In the genomic region with DNA sequence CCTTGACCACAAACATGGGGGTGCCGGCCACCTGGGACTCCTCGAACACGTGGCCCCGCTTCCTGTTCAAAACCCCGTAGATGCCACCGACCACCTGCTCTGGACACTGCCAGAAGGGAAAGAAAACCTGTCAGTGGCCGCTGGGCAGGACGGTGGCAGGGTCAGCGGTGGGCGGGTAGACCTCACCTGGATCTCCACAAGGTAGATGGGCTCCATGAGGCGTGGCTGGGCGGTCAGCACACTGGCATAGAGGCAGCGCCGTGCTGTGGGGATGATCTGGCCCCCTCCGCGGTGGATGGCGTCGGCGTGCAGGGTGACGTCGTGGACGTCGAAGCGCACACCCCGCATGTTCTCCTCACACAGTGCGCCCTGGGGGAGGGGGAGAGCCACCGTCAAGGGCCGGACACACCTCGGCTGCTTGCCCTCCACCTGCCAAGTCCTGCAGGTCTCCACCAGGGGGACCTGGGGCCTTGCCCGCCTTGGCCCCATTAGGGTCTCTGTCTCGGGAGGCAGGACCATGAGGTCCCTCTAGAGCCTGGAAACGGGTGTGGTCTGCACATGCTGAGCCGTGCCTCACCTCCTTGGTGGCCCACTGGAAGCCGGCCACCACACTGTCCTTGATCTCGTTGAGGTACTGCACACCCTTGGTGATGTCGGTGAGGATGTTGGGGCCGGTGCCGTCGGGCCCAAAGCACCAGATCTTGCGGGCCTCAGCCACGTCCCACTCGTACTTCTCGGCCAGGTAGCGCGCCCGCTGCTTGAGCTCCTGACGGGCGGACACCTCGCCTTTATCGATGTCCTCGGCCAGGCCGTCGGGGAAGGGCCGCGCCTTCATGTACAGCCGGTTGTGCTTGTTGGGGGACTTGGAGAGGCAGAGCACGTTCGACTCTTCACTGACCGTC, we compare ENCODE assay signal across 11 cellular contexts. TPM values are rescaled to one million over a fixed set of nuclear protein-coding genes. Genes with fewer than 3 reads are reported as not detected.
DNase-seq lines count a peak whose midpoint lies in the region; ATAC-seq and TF ChIP-seq lines count a peak whose summit lies in the region.
"Had no signal": no experiment of that assay in that cellular context is flagged by ENCODE, and none has a peak within 500 bp of the region (broad histone marks: within the 10 kb centered on the region; RNA-seq: fewer than 3 reads in every experiment).

No MANE protein-coding gene starts in this region.

- no peak overlapping the region for H2AFZ ChIP-seq in SK-N-SH (ENCODE audit: low read depth)

- no peak for TF ChIP-seq RAD21 in SK-N-SH (IDR thresholded peaks at IDR 0.05; ENCODE audit: low read length)

- peaks cover 81% of the 10 kb centered on the region for H4K20me1 ChIP-seq in SK-N-SH (ENCODE audit: insufficient read depth)

- no peaks in the 10 kb centered on the region for H3K9me3 ChIP-seq in SK-N-SH
- no peaks in the 10 kb centered on the region for H3K9me3 ChIP-seq in Panc1 (ENCODE audit: control insufficient read depth, insufficient read depth, low read depth, low read length)
- no peaks in the 10 kb centered on the region for H3K9me3 ChIP-seq in Peyer's patch
- H3K9me3 ChIP-seq: A549 had no signal

- intact Hi-C loops in Panc1 (cut with micrococcal nuclease; ENCODE audit: unreplicated experiment): no loop called here

- POLR2A ChIA-PET in SK-N-SH (lab: Yijun Ruan, JAX): interaction anchor here (2.8 kb wide), 1 partner anchor 7 kb away, joined by 17 read pairs; a partner anchor contains a TSS
- POLR2A ChIA-PET in Panc1 (lab: Charles Lee): no interaction called here

- peak; percentile 13 for TF ChIP-seq POLR2A in erythroblast (IDR thresholded peaks at IDR 0.05; ENCODE audit: low read length)
- TF ChIP-seq POLR2A in Peyer's patch (IDR thresholded peaks at IDR 0.05): no peak

- in situ Hi-C loops in Panc1 (cut with HindIII; ENCODE audit: low pct_unique_long_range_greater_than_20kb, low sequenced_read_pairs): no loop called here

- no peak for TF ChIP-seq EP300 in SK-N-SH (IDR thresholded peaks at IDR 0.05; ENCODE audit: borderline replicate concordance in 1 of 2, low read depth in 1 of 2, low read length in 1 of 2)

- ATAC-seq in SK-N-SH treated with all-trans-retinoic acid at 6 μM for 48 hours: no peak
- ATAC-seq in Panc1: peak; percentile 4; the same call in 1 of the 2 replicates

- H3F3A ChIP-seq in SK-N-SH (replicated peaks; ENCODE audit: insufficient read depth): peaks cover 64% of the 10 kb centered on the region

- peaks cover under 1 to 5% of the 10 kb centered on the region in 2 experiments; a peak in 1 of 4 replicates for H3K4me1 ChIP-seq in SK-N-SH (ENCODE audit: control insufficient read depth in 1 of 2, insufficient read depth in 2 of 2, low read depth in 1 of 2, low read length in 1 of 2)
- H3K4me1 ChIP-seq in Panc1 (ENCODE audit: control insufficient read depth, insufficient read depth, low read length): no peaks in the 10 kb centered on the region; the same call in 1 of the 2 replicates
- H3K4me1 ChIP-seq in Peyer's patch: no peaks in the 10 kb centered on the region

- H3K4me3 ChIP-seq in SK-N-SH (ENCODE audit: low read depth in 2 of 2, low read length in 1 of 2) (peak overlapping the region in 1 of 2 experiments; percentile 24; a peak in 1 of 4 replicates), Panc1 (ENCODE audit: low read depth in 2 of 2, low read length in 2 of 2) (no peak overlapping the region), retinal pigment epithelial cell (ENCODE audit: low read length) (no peak overlapping the region), Peyer's patch (no peak overlapping the region)
- H3K4me3 ChIP-seq: A549 had no signal

- H3K36me3 ChIP-seq in SK-N-SH (replicated peaks in 1 of 2; ENCODE audit: control insufficient read depth in 1 of 2, insufficient read depth in 2 of 2, low read length in 1 of 2): peaks cover 66 to 69% of the 10 kb centered on the region in 2 experiments
- H3K36me3 ChIP-seq in Panc1 (ENCODE audit: control insufficient read depth, insufficient read depth, low read length): peaks cover 25% of the 10 kb centered on the region
- H3K36me3 ChIP-seq in Peyer's patch: peaks cover 0 to 76% (median 9%) of the 10 kb centered on the region in 3 donors

- DNase-seq in SK-N-SH (peak; percentile 44), Panc1 (ENCODE audit: low read depth, low spot score) (no peak), erythroblast (lab: John Stamatoyannopoulos, UW) (no peak), retinal pigment epithelial cell (ENCODE audit: low read depth) (no peak), hepatic stellate cell (ENCODE audit: low spot score) (no peak), Peyer's patch (no peak)
- DNase-seq in central memory CD4-positive, alpha-beta T cell: no peak

- H3K4me2 ChIP-seq in SK-N-SH: no peak overlapping the region
- H3K4me2 ChIP-seq: A549 had no signal

- no TSS peak for BruUV-seq in Panc1 (replicated peaks; lab: Mats Ljungman, UMichigan)

- WGBS in SK-N-SH (ENCODE audit: low lambda C conversion rate): 98% methylated on average over 26 of the region's 59 CpGs

- CTCF ChIA-PET in SK-N-SH (lab: Yijun Ruan, JAX) (interaction anchor here (1.0 to 3.6 kb wide), 3 partner anchors 8 to 163 kb away, joined by 3 to 15 read pairs (median 4); a partner anchor contains a TSS), Panc1 (lab: Charles Lee) (no interaction called here)

- TF ChIP-seq CTCF in SK-N-SH (IDR thresholded peaks at IDR 0.05): peak; percentile 26
- no peak for TF ChIP-seq CTCF in Panc1 (IDR thresholded peaks at IDR 0.05)
- peak; percentile 30 for TF ChIP-seq CTCF in retinal pigment epithelial cell (conservative IDR thresholded peaks at IDR 0.05; ENCODE audit: low read depth, low read length)
- no peak for TF ChIP-seq CTCF in Peyer's patch (IDR thresholded peaks at IDR 0.05)

- H3K79me2 ChIP-seq in SK-N-SH (ENCODE audit: insufficient read depth): peaks cover 55% of the 10 kb centered on the region

- H3K27ac ChIP-seq in SK-N-SH (ENCODE audit: low read depth in 2 of 2, low read length in 1 of 2) (peak overlapping the region; percentile 14 to 47; a peak in 1 of 4 replicates), Panc1 (ENCODE audit: low read length) (no peak overlapping the region), Peyer's patch (no peak overlapping the region)
- H3K27ac ChIP-seq: A549 had no signal

- no peak overlapping the region for H3K9ac ChIP-seq in SK-N-SH

- no peaks in the 10 kb centered on the region for H3K27me3 ChIP-seq in SK-N-SH (ENCODE audit: insufficient read depth)
- no peaks in the 10 kb centered on the region for H3K27me3 ChIP-seq in Panc1 (ENCODE audit: control insufficient read depth, insufficient read depth, low read length)
- H3K27me3 ChIP-seq in Peyer's patch: no peaks in the 10 kb centered on the region

- no peaks in the 10 kb centered on the region for H3K9me2 ChIP-seq in SK-N-SH

TF ChIP-seq in SK-N-SH, 30 proteins besides CTCF, POLR2A, EP300 and RAD21:
- TF ChIP-seq RFX5 (IDR thresholded peaks at IDR 0.05; ENCODE audit: low read length) (no peak), TCF12 (IDR thresholded peaks at IDR 0.05) (no peak), MEF2A (IDR thresholded peaks at IDR 0.05; ENCODE audit: borderline replicate concordance, low read depth) (no peak), GATA2 (CRISPR knock-in tag; IDR thresholded peaks at IDR 0.05) (no peak)
- TF ChIP-seq, protein P1, sequence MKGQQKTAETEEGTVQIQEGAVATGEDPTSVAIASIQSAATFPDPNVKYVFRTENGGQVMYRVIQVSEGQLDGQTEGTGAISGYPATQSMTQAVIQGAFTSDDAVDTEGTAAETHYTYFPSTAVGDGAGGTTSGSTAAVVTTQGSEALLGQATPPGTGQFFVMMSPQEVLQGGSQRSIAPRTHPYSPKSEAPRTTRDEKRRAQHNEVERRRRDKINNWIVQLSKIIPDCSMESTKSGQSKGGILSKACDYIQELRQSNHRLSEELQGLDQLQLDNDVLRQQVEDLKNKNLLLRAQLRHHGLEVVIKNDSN (IDR thresholded peaks at IDR 0.05; ENCODE audit: borderline replicate concordance, low read depth): no peak

TF ChIP-seq in SK-N-SH treated with all-trans-retinoic acid at 6 μM for 48 hours, 23 proteins besides CTCF, POLR2A, EP300 and RAD21 (continues in another document):
- TF ChIP-seq OSR1 (CRISPR knock-in tag; IDR thresholded peaks at IDR 0.05) (no peak), ESRRG (CRISPR knock-in tag; IDR thresholded peaks at IDR 0.05) (no peak)
- TF ChIP-seq, protein P2, sequence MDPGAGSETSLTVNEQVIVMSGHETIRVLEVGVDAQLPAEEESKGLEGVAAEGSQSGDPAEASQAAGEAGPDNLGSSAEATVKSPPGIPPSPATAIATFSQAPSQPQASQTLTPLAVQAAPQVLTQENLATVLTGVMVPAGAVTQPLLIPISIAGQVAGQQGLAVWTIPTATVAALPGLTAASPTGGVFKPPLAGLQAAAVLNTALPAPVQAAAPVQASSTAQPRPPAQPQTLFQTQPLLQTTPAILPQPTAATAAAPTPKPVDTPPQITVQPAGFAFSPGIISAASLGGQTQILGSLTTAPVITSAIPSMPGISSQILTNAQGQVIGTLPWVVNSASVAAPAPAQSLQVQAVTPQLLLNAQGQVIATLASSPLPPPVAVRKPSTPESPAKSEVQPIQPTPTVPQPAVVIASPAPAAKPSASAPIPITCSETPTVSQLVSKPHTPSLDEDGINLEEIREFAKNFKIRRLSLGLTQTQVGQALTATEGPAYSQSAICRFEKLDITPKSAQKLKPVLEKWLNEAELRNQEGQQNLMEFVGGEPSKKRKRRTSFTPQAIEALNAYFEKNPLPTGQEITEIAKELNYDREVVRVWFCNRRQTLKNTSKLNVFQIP (CRISPR knock-in tag; IDR thresholded peaks at IDR 0.05; ENCODE audit: borderline replicate concordance, low read depth): no peak

RNA-seq across cellular contexts. Expression of a gene that starts 6.6 kb away (rescaled TPM):
- polyA plus RNA-seq in SK-N-SH (2012; rRNA removed): 118 and 142 TPM in 2 replicates
- 67.8 and 92.3 TPM in 2 replicates for polyA plus RNA-seq in SK-N-SH (2012; cell fraction: cytosol; rRNA removed)
- polyA plus RNA-seq in SK-N-SH (2012; cell fraction: nucleus; rRNA removed): 184 and 238 TPM in 2 replicates
- total RNA-seq in Panc1 (2021; ENCODE audit: unreplicated experiment) (66.6 TPM), Peyer's patch (100 to 1,000 TPM in 1 of 4 donors, 10 to 100 TPM in 3; 61.3 to 106 (median 88.1) TPM)
- 79.9 TPM for polyA plus RNA-seq in Panc1 (2012; ENCODE audit: insufficient read length)

RNA-seq across cellular contexts. Expression of a gene that starts 7.8 kb away (rescaled TPM):
- polyA plus RNA-seq in SK-N-SH (2012; rRNA removed): 1,295 and 1,553 TPM in 2 replicates
- 756 and 1,170 TPM in 2 replicates for polyA plus RNA-seq in SK-N-SH (2012; cell fraction: cytosol; rRNA removed)
- 816 and 855 TPM in 2 replicates for polyA plus RNA-seq in SK-N-SH (2012; cell fraction: nucleus; rRNA removed)
- total RNA-seq in Panc1 (2021; ENCODE audit: unreplicated experiment) (1,391 TPM), Peyer's patch (1,000 to 10,000 TPM in 3 of 4 donors, 100 to 1,000 TPM in 1; 914 to 1,425 (median 1,203) TPM)
- 1,601 TPM for polyA plus RNA-seq in Panc1 (2012; ENCODE audit: insufficient read length)

RNA-seq across cellular contexts. Expression of a gene that starts 30.0 kb away (rescaled TPM):
- 7.7 and 14.1 TPM in 2 replicates for polyA plus RNA-seq in SK-N-SH (2012; rRNA removed)
- polyA plus RNA-seq in SK-N-SH (2012; cell fraction: cytosol; rRNA removed): 4.8 and 7.9 TPM in 2 replicates
- 17.7 and 23.8 TPM in 2 replicates for polyA plus RNA-seq in SK-N-SH (2012; cell fraction: nucleus; rRNA removed)
- total RNA-seq in Panc1 (2021; ENCODE audit: unreplicated experiment) (36.7 TPM), Peyer's patch (10 to 100 TPM; 15.9 to 47.9 (median 24.2) TPM)
- polyA plus RNA-seq in Panc1 (2012; ENCODE audit: insufficient read length): 31.6 TPM

RNA-seq across cellular contexts. Expression of a gene that starts 44.6 kb away (rescaled TPM):
- polyA plus RNA-seq in SK-N-SH (2012; rRNA removed): not detected in 2 replicates
- not detected in 2 replicates for polyA plus RNA-seq in SK-N-SH (2012; cell fraction: cytosol; rRNA removed)
- polyA plus RNA-seq in SK-N-SH (2012; cell fraction: nucleus; rRNA removed): not detected in 2 replicates
- total RNA-seq in Panc1 (2021; ENCODE audit: unreplicated experiment): 0.21 TPM
- not detected for polyA plus RNA-seq in Panc1 (2012; ENCODE audit: insufficient read length)
- not detected for total RNA-seq in Peyer's patch
- total RNA-seq: liver, temporal lobe had no signal
- polyA plus RNA-seq: A549 had no signal

Comparison
In these comparisons a context has a peak if more than half of its experiments do, and no peak if none do; other contexts are left out.
1. H3K27ac ChIP-seq: peak in SK-N-SH (2 of 2); none in Panc1 (single experiment) and Peyer's patch (0 of 4).
2. CTCF ChIP-seq: peak in SK-N-SH (single experiment) and retinal pigment epithelial cell (single experiment); none in Panc1 (single experiment) and Peyer's patch (0 of 6).